Comparison of ENCODE assay signal across 14 cellular contexts in genomic region chr7:106223156-106223555, GRCh38.
DNase-seq lines count a peak whose midpoint lies in the region; ATAC-seq and TF ChIP-seq lines count a peak whose summit lies in the region.
"Had no signal": no experiment of that assay in that cellular context is flagged by ENCODE, and none has a peak within 500 bp of the region (broad histone marks: within the 10 kb centered on the region; RNA-seq: fewer than 3 reads in every experiment).

No MANE protein-coding gene starts in this region.

- H3K27me3 ChIP-seq in skeletal muscle tissue (ENCODE audit: control insufficient read depth in 3 of 3, insufficient read depth in 3 of 3, low read length in 3 of 3) = no peaks in the 10 kb centered on the region
- H3K27me3 ChIP-seq in esophagus muscularis mucosa = no peaks in the 10 kb centered on the region
- no peaks in the 10 kb centered on the region for H3K27me3 ChIP-seq in thyroid gland
- no peaks in the 10 kb centered on the region for H3K27me3 ChIP-seq in PC-9 (ENCODE audit: insufficient read depth, low read depth)
- H3K27me3 ChIP-seq: Peyer's patch had no signal

- in situ Hi-C loops in G401 (cut with HindIII; ENCODE audit: low sequenced_read_pairs) = no loop called here

- TF ChIP-seq POLR2A in esophagus muscularis mucosa (IDR thresholded peaks at IDR 0.05; ENCODE audit: low read depth) = no peak
- TF ChIP-seq POLR2A in thyroid gland (IDR thresholded peaks at IDR 0.05) = no peak

- H3K4me3 ChIP-seq in skeletal muscle tissue (ENCODE audit: low read length in 3 of 3) = no peak overlapping the region
- H3K4me3 ChIP-seq in esophagus muscularis mucosa = no peak overlapping the region
- no peak overlapping the region for H3K4me3 ChIP-seq in thyroid gland (replicated peaks in 1 of 3)
- no peak overlapping the region for H3K4me3 ChIP-seq in PC-9
- H3K4me3 ChIP-seq: Peyer's patch had no signal

- DNase-seq in G401 (ENCODE audit: low spot score) (peak; percentile 71), NCI-H146 (lab: John Stamatoyannopoulos, UW) (peak; percentile 39), WTC11 (ENCODE audit: low spot score) (no peak), esophagus muscularis mucosa (ENCODE audit: extremely low spot score) (no peak), thyroid gland (no peak), PC-9 (no peak)
- DNase-seq: CD8-positive, alpha-beta T cell; MM.1S; NCI-H1105; NCI-H345; NCI-H748 treated with DMSO at 0.1 percent for 48 hours; Peyer's patch; SHP77 treated with DMSO at 0.1 percent for 48 hours had no signal

- H3K36me3 ChIP-seq in skeletal muscle tissue (ENCODE audit: control insufficient read depth in 3 of 3, insufficient read depth in 3 of 3, low read length in 3 of 3) (no peaks in the 10 kb centered on the region), esophagus muscularis mucosa (no peaks in the 10 kb centered on the region), thyroid gland (no peaks in the 10 kb centered on the region), PC-9 (ENCODE audit: low read depth) (no peaks in the 10 kb centered on the region)
- H3K36me3 ChIP-seq: Peyer's patch had no signal

- H3K79me2 ChIP-seq in PC-9 (ENCODE audit: low read depth) = no peaks in the 10 kb centered on the region

- peak; percentile 81 for ATAC-seq in WTC11
- ATAC-seq: CD8-positive, alpha-beta T cell had no signal

- H3K9me3 Mint-ChIP-seq in WTC11 = no peaks in the 10 kb centered on the region
- H3K9me3 Mint-ChIP-seq: CD8-positive, alpha-beta T cell had no signal

- TF ChIP-seq CTCF in WTC11 (IDR thresholded peaks at IDR 0.05) = no peak
- TF ChIP-seq CTCF in esophagus muscularis mucosa (IDR thresholded peaks at IDR 0.05) = no peak
- TF ChIP-seq CTCF in thyroid gland (IDR thresholded peaks at IDR 0.05) = no peak
- TF ChIP-seq CTCF in PC-9 (conservative IDR thresholded peaks at IDR 0.05) = no peak

- H3K27ac Mint-ChIP-seq in WTC11 = 0 out of 2 replicates have a peak overlapping the region, but pooled peaks have one; percentile 30
- H3K27ac Mint-ChIP-seq: CD8-positive, alpha-beta T cell had no signal

- peak overlapping the region; percentile 7 for H3K27ac ChIP-seq in skeletal muscle tissue (ENCODE audit: low read depth, low read length)
- no peak overlapping the region for H3K27ac ChIP-seq in esophagus muscularis mucosa (replicated peaks in 1 of 4)
- no peak overlapping the region for H3K27ac ChIP-seq in thyroid gland
- no peak overlapping the region for H3K27ac ChIP-seq in PC-9
- H3K27ac ChIP-seq: Peyer's patch had no signal

- H3K27me3 Mint-ChIP-seq in WTC11 (ENCODE audit: low read depth) = peaks cover 3% of the 10 kb centered on the region; the same call in 1 of the 2 replicates

- POLR2A ChIA-PET in WTC11 (lab: Charles Lee) (no interaction called here), PC-9 (lab: Charles Lee; ENCODE audit: unreplicated experiment) (no interaction called here)

- H3K9me3 ChIP-seq in skeletal muscle tissue (ENCODE audit: control insufficient read depth in 3 of 3, low read length in 3 of 3) (no peaks in the 10 kb centered on the region), esophagus muscularis mucosa (no peaks in the 10 kb centered on the region), thyroid gland (no peaks in the 10 kb centered on the region), PC-9 (ENCODE audit: insufficient read depth, low read depth) (peaks cover 5% of the 10 kb centered on the region; the same call in 1 of the 2 replicates)
- H3K9me3 ChIP-seq: Peyer's patch had no signal

- no peak for TF ChIP-seq EP300 in esophagus muscularis mucosa (IDR thresholded peaks at IDR 0.05)

- no TSS peak for BruUV-seq in PC-9 (replicated peaks; lab: Mats Ljungman, UMichigan)

- no peak overlapping the region for H3K9ac ChIP-seq in skeletal muscle tissue (ENCODE audit: low read depth in 1 of 3, low read length in 3 of 3)

- intact Hi-C loops in esophagus muscularis mucosa (cut with DNase I) (no loop called here), thyroid gland (cut with DNase I) (no loop called here), PC-9 (cut with micrococcal nuclease; ENCODE audit: unreplicated experiment) (no loop called here)

- peaks cover 0 to 6% (median 0%) of the 10 kb centered on the region in 3 donors for H3K4me1 ChIP-seq in skeletal muscle tissue (ENCODE audit: control insufficient read depth in 3 of 3, insufficient read depth in 3 of 3, low read length in 3 of 3)
- peaks cover 7 to 18% (median 9%) of the 10 kb centered on the region in 4 donors for H3K4me1 ChIP-seq in esophagus muscularis mucosa
- peaks cover 0 to 4% of the 10 kb centered on the region in 2 donors for H3K4me1 ChIP-seq in thyroid gland
- H3K4me1 ChIP-seq in PC-9 (replicated peaks; ENCODE audit: insufficient read depth) = peaks cover 10% of the 10 kb centered on the region
- H3K4me1 ChIP-seq: Peyer's patch had no signal

- H3F3A ChIP-seq in PC-9 (ENCODE audit: insufficient read depth, low read depth) = no peaks in the 10 kb centered on the region

- no peak overlapping the region for H3K4me3 Mint-ChIP-seq in WTC11
- H3K4me3 Mint-ChIP-seq: CD8-positive, alpha-beta T cell had no signal

- no peak overlapping the region for H2AFZ ChIP-seq in PC-9

- H3K4me2 ChIP-seq in PC-9 = no peak overlapping the region

- no peaks in the 10 kb centered on the region for H3K36me3 Mint-ChIP-seq in WTC11
- H3K36me3 Mint-ChIP-seq: CD8-positive, alpha-beta T cell had no signal

- CTCF ChIA-PET in WTC11 (lab: Charles Lee) = interaction anchor here (1.2 to 4.4 kb wide), 2 partner anchors 46 to 69 kb away, joined by 5 to 22 read pairs; no protein-coding TSS in a partner anchor
- CTCF ChIA-PET in PC-9 (lab: Charles Lee) = interaction anchor here (0.6 kb wide), 1 partner anchor 734 kb away, joined by 4 read pairs; no protein-coding TSS in a partner anchor

- WGBS in esophagus muscularis mucosa = 82% methylated on average over 4 of the region's 4 CpGs
- WGBS in thyroid gland, 2 donors = 88 to 95% methylated on average over 4 of the region's 4 CpGs

- H3K9me2 ChIP-seq in PC-9 (ENCODE audit: insufficient read depth) = no peaks in the 10 kb centered on the region

- H3K4me1 Mint-ChIP-seq in WTC11 = peaks cover 23% of the 10 kb centered on the region

- no peaks in the 10 kb centered on the region for H4K20me1 ChIP-seq in PC-9 (ENCODE audit: insufficient read depth)

TF ChIP-seq in WTC11, 78 proteins besides CTCF, POLR2A, EP300 and RAD21 (continues in another document):
- TF ChIP-seq ZNF512 (CRISPR knock-in tag; IDR thresholded peaks at IDR 0.05; ENCODE audit: borderline replicate concordance) = no peak
- TF ChIP-seq ZNF138 (CRISPR knock-in tag; conservative IDR thresholded peaks at IDR 0.05) = no peak
- TF ChIP-seq GABPB1 (CRISPR knock-in tag; IDR thresholded peaks at IDR 0.05) = no peak
- no peak for TF ChIP-seq E2F4 (CRISPR knock-in tag; IDR thresholded peaks at IDR 0.05; ENCODE audit: borderline replicate concordance, low read depth)
- TF ChIP-seq EMX1 (CRISPR knock-in tag; IDR thresholded peaks at IDR 0.05) = no peak
- no peak for TF ChIP-seq HMGXB4 (CRISPR knock-in tag; IDR thresholded peaks at IDR 0.05)
- no peak for TF ChIP-seq ZNF263 (CRISPR knock-in tag; IDR thresholded peaks at IDR 0.05; ENCODE audit: low read depth)
- TF ChIP-seq ZNF121 (CRISPR knock-in tag; IDR thresholded peaks at IDR 0.05) = no peak
- no peak for TF ChIP-seq ZNF396 (CRISPR knock-in tag; IDR thresholded peaks at IDR 0.05; ENCODE audit: borderline replicate concordance)
- no peak for TF ChIP-seq SMAD3 (CRISPR knock-in tag; IDR thresholded peaks at IDR 0.05; ENCODE audit: borderline replicate concordance)
- no peak for TF ChIP-seq OVOL2 (CRISPR knock-in tag; IDR thresholded peaks at IDR 0.05; ENCODE audit: borderline replicate concordance)

Comparison
In these comparisons a context has a peak if more than half of its experiments do, and no peak if none do; other contexts are left out.
1. DNase-seq: peak in G401 (single experiment) and NCI-H146 (single experiment); none in WTC11 (single experiment), esophagus muscularis mucosa (single experiment), thyroid gland (0 of 2) and PC-9 (0 of 2).